In the genomic region with DNA sequence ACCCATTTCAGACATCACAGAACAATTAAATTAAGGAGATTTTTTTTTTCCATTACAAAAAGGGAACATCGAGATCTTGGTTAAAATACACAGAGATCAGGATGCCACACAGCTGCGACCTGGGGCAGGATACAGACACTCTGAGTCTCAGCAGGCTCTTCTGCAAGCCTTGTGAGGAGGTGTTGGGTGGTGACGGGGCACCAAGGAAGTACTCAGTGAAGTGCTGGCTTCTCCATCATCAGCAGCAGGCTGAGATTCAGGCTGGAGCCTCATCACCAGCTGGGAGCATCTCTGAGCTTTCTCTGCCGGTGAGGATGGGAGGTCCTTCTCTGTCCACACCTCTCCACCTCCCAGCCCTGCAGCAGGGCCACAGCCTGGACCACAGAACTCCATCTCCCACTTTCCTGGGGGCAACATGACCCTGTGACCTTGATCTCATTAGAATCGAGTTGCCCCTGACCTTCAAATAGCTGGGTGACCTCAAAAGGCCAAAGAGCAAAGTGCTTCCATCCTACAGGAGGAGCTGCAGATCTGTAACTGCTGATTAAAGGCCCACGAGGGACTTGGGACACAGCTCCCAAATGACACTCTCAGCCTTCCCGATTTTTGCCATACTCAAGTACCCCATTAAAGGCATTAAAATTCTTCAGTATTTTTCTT, we compare ENCODE assay signal across 21 cellular contexts. TPM values are rescaled to one million over a fixed set of nuclear protein-coding genes. Genes with fewer than 3 reads are reported as not detected.
DNase-seq lines count a peak whose midpoint lies in the region; ATAC-seq, FAIRE-seq and TF ChIP-seq lines count a peak whose summit lies in the region.
"Had no signal": no experiment of that assay in that cellular context is flagged by ENCODE, and none has a peak within 500 bp of the region (broad histone marks: within the 10 kb centered on the region; RNA-seq: fewer than 3 reads in every experiment).

No MANE protein-coding gene starts in this region.

- POLR2A ChIA-PET in WTC11 (lab: Charles Lee): interaction anchor here (2.0 kb wide), 1 partner anchor 16 kb away, joined by 8 read pairs; the partner anchor contains the start of gene PMEPA1

- peak; percentile 38 for FAIRE-seq in GM12892 (lab: Jason Lieb, UNC)

- H3K27ac ChIP-seq in thoracic aorta: peak overlapping the region; percentile 35 to 84
- no peak overlapping the region for H3K27ac ChIP-seq in ovary
- H3K27ac ChIP-seq: left ventricle myocardium inferior had no signal

- intact Hi-C loops in head of caudate nucleus (cut with DNase I) (no loop called here), ovary (cut with DNase I) (no loop called here)

- DNase-seq in GM12892 (ENCODE audit: insufficient read length): no peak
- no peak for DNase-seq in WTC11 (ENCODE audit: low spot score)
- peak in 31 of 42 donors; percentile 44 to 90 (median 72) for DNase-seq in head of caudate nucleus
- no peak for DNase-seq in thoracic aorta (ENCODE audit: low spot score)
- no peak for DNase-seq in GM13977 (ENCODE audit: low spot score)
- DNase-seq in GM19238 (ENCODE audit: insufficient read length, low spot score): no peak
- no peak for DNase-seq in COLO829 (ENCODE audit: low spot score)
- no peak for DNase-seq in ovary
- DNase-seq: activated CD8-positive, alpha-beta memory T cell treated with anti-CD3 and anti-CD28 coated beads for 24 hours; adrenal gland; cerebellar nuclear complex; GF-D8; HFFc6; left ventricle myocardium inferior; MV-4-11; NCI-H2081; NCI-H524 treated with DMSO at 0.1 percent for 48 hours; OCI-M1; stimulated activated naive CD4-positive, alpha-beta T cell treated with Interleukin-2 at 50 U/mL for 16 hours had no signal

- H3K4me1 ChIP-seq in thoracic aorta (ENCODE audit: control insufficient read depth in 1 of 2, low read depth in 2 of 2) (peaks cover 63 to 100% of the 10 kb centered on the region in 2 donors), ovary (ENCODE audit: insufficient read depth) (peaks cover 18% of the 10 kb centered on the region)

- TF ChIP-seq CTCF in WTC11 (IDR thresholded peaks at IDR 0.05) (no peak), thoracic aorta (IDR thresholded peaks at IDR 0.05) (no peak), GM13977 (IDR thresholded peaks at IDR 0.05; ENCODE audit: extremely low read depth, insufficient read depth, missing control alignments) (no peak), ovary (IDR thresholded peaks at IDR 0.05) (no peak)

- H3K4me3 ChIP-seq in thoracic aorta (no peak overlapping the region), ovary (no peak overlapping the region)
- H3K4me3 ChIP-seq: adrenal gland, left ventricle myocardium inferior had no signal

- no peaks in the 10 kb centered on the region for H3K9me3 ChIP-seq in thoracic aorta
- no peaks in the 10 kb centered on the region for H3K9me3 ChIP-seq in ovary
- H3K9me3 ChIP-seq: adrenal gland, left ventricle myocardium inferior had no signal

- H3K4me3 Mint-ChIP-seq in WTC11: no peak overlapping the region
- H3K4me3 Mint-ChIP-seq: HFFc6 had no signal

- no peak for TF ChIP-seq EP300 in ovary (IDR thresholded peaks at IDR 0.05)

- 57 to 63% (median 60%) methylated on average over 7 of the region's 7 CpGs for WGBS in ovary, 3 donors

- in situ Hi-C loops in GM13977 (cut with MboI; ENCODE audit: low pct_unique_long_range_greater_than_20kb, low sequenced_read_pairs, unreplicated experiment): no loop called here

- H3K27me3 Mint-ChIP-seq in WTC11 (ENCODE audit: low read depth): no peaks in the 10 kb centered on the region
- H3K27me3 Mint-ChIP-seq: progenitor cell of endocrine pancreas had no signal

- CTCF ChIA-PET in WTC11 (lab: Charles Lee): interaction anchor here (0.7 to 3.0 kb wide), 16 partner anchors 9 to 486 kb away, joined by 3 to 9 read pairs (median 4); partner anchors contain the start of gene PMEPA1

- no peak for ATAC-seq in WTC11
- no peak for ATAC-seq in thoracic aorta (ENCODE audit: insufficient number of reproducible peaks, low FRiP score, low read depth)

- H3K27ac Mint-ChIP-seq in WTC11: peak overlapping the region; percentile 84; the same call in 1 of the 2 replicates
- H3K27ac Mint-ChIP-seq: activated T-helper 2 cell treated with anti-CD3 and anti-CD28 coated beads, Interferon-gamma antibody, Interleukin-2, Interleukin-4, amounts not matched to agents 10 μg/mL and 5 μg/mL and 100 μg/mL, durations not matched to agents 14 hours and 24 hours and 36 hours; HFFc6 had no signal

- no peaks in the 10 kb centered on the region for H3K27me3 ChIP-seq in thoracic aorta (replicated peaks; ENCODE audit: insufficient read depth)
- no peaks in the 10 kb centered on the region for H3K27me3 ChIP-seq in ovary
- H3K27me3 ChIP-seq: adrenal gland had no signal

- no peaks in the 10 kb centered on the region for H3K36me3 Mint-ChIP-seq in WTC11

- no peaks in the 10 kb centered on the region for H3K9me3 Mint-ChIP-seq in WTC11
- H3K9me3 Mint-ChIP-seq: activated T-helper 2 cell treated with anti-CD3 and anti-CD28 coated beads, Interferon-gamma antibody, Interleukin-2, Interleukin-4, amounts not matched to agents 10 μg/mL and 5 μg/mL and 100 μg/mL, durations not matched to agents 14 hours and 24 hours and 36 hours; HFFc6 had no signal

- H3K4me1 Mint-ChIP-seq in WTC11: peaks cover 85% of the 10 kb centered on the region

- H3K36me3 ChIP-seq in thoracic aorta (no peaks in the 10 kb centered on the region), ovary (no peaks in the 10 kb centered on the region)
- H3K36me3 ChIP-seq: adrenal gland, left ventricle myocardium inferior had no signal

- no peak for TF ChIP-seq POLR2A in GM12892 (IDR thresholded peaks at IDR 0.05; ENCODE audit: low read depth, low read length)
- TF ChIP-seq POLR2A in ovary (IDR thresholded peaks at IDR 0.05): no peak

TF ChIP-seq in WTC11, 78 proteins besides CTCF, POLR2A, EP300 and RAD21:
- TF ChIP-seq FOXP4 (CRISPR knock-in tag; IDR thresholded peaks at IDR 0.05) (no peak), FOXP1 (CRISPR knock-in tag; IDR thresholded peaks at IDR 0.05; ENCODE audit: borderline replicate concordance) (no peak), ESRRA (CRISPR knock-in tag; IDR thresholded peaks at IDR 0.05; ENCODE audit: borderline replicate concordance) (peak; percentile 75; the same call in 1 of the 2 replicates)

RNA-seq across cellular contexts. Expression of gene PMEPA1, which starts 16.0 kb away (rescaled TPM):
- polyA plus RNA-seq in GM12892 (2012; ENCODE audit: missing spikeins): 0.78 TPM
- total RNA-seq in WTC11 (2021) (29.8 to 40.6 TPM (median 31.0 TPM) in 3 replicates), thoracic aorta (100 to 1,000 TPM in 1 of 2 donors, 10 to 100 TPM in 1; 68.4 to 104 TPM), ovary (10 to 100 TPM in 5 of 7 donors, 1 to 10 TPM in 2; 2.7 to 73.4 (median 17.6) TPM)
- polyA plus RNA-seq in ovary: 10 to 100 TPM; 14.6 to 28.5 TPM

Comparison
In these comparisons a context has a peak if more than half of its experiments do, and no peak if none do; other contexts are left out.
1. DNase-seq: peak in head of caudate nucleus (31 of 42); none in GM12892 (single experiment), WTC11 (single experiment), thoracic aorta (single experiment), GM13977 (single experiment), GM19238 (single experiment), COLO829 (single experiment) and ovary (0 of 5).
2. H3K27ac ChIP-seq: peak in thoracic aorta (2 of 2); none in ovary (0 of 2).